1 cellular context compared by ENCODE assay signal in the genomic region with DNA sequence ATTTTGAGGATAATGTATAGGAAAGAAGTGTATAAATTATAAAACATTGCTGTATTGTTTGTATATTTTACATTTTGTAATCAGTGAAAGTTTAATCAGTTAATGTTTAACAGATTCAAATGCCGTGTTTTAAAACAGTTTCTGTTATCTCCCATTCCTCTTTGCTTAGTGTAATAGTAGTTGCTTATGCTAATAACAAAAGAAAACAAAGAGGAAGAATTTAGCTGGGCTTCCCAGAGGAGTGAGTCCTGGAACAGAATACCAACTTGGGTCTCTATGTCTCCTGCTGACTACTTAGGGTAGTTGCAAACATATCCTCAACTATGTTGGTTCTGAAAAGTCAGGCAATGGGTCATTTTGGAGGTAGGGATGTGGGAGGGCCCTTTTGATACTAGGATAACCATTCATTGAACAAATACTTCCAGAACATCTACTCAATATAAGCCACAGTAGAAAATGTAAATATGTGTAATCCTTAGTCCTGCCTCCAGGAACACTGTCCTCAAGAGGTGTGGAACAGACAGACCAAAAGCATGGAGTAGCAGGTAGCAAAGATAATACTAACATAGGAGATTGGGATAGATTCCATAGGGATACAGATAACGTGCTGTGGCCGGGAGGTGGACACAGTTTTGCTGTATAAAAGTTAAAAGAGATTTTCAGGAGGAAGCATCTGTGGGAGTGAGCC.
TF ChIP-seq lines count a peak whose summit lies in the region.

No MANE protein-coding gene starts in this region.

TF ChIP-seq in HepG2, 621 proteins besides CTCF, POLR2A, EP300 and RAD21 (continued from another document):
- TF ChIP-seq, protein P1, sequence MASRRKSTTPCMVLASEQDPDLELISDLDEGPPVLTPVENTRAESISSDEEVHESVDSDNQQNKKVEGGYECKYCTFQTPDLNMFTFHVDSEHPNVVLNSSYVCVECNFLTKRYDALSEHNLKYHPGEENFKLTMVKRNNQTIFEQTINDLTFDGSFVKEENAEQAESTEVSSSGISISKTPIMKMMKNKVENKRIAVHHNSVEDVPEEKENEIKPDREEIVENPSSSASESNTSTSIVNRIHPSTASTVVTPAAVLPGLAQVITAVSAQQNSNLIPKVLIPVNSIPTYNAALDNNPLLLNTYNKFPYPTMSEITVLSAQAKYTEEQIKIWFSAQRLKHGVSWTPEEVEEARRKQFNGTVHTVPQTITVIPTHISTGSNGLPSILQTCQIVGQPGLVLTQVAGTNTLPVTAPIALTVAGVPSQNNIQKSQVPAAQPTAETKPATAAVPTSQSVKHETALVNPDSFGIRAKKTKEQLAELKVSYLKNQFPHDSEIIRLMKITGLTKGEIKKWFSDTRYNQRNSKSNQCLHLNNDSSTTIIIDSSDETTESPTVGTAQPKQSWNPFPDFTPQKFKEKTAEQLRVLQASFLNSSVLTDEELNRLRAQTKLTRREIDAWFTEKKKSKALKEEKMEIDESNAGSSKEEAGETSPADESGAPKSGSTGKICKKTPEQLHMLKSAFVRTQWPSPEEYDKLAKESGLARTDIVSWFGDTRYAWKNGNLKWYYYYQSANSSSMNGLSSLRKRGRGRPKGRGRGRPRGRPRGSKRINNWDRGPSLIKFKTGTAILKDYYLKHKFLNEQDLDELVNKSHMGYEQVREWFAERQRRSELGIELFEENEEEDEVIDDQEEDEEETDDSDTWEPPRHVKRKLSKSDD (CRISPR knock-in tag; IDR thresholded peaks at IDR 0.05; ENCODE audit: low read depth) = no peak
- TF ChIP-seq PRDM4 (CRISPR knock-in tag; IDR thresholded peaks at IDR 0.05; ENCODE audit: borderline replicate concordance) (no peak), ZNF333 (CRISPR knock-in tag; IDR thresholded peaks at IDR 0.05; ENCODE audit: borderline replicate concordance) (no peak), ZMAT5 (CRISPR knock-in tag; IDR thresholded peaks at IDR 0.05; ENCODE audit: borderline replicate concordance, low read depth) (no peak), ZBTB25 (CRISPR knock-in tag; IDR thresholded peaks at IDR 0.05) (no peak), ZNF496 (CRISPR knock-in tag; IDR thresholded peaks at IDR 0.05; ENCODE audit: insufficient replicate concordance) (no peak), XRCC5 (optimal IDR thresholded peaks at IDR 0.05; ENCODE audit: low read length) (no peak), ZBTB46 (CRISPR knock-in tag; IDR thresholded peaks at IDR 0.05; ENCODE audit: borderline replicate concordance) (no peak), ZBTB10 (CRISPR knock-in tag; IDR thresholded peaks at IDR 0.05; ENCODE audit: borderline replicate concordance) (no peak), GTF3A (CRISPR knock-in tag; conservative IDR thresholded peaks at IDR 0.05) (no peak), SMAD3 (CRISPR knock-in tag; IDR thresholded peaks at IDR 0.05) (no peak), ZNF20 (CRISPR knock-in tag; IDR thresholded peaks at IDR 0.05) (no peak), ZNF577 (CRISPR knock-in tag; IDR thresholded peaks at IDR 0.05; ENCODE audit: borderline replicate concordance, low read depth) (no peak), LCORL (IDR thresholded peaks at IDR 0.05) (no peak), LCORL (CRISPR knock-in tag; IDR thresholded peaks at IDR 0.05) (no peak)
